8 cellular contexts compared by ENCODE assay signal in genomic region chr7:142391191-142391992, GRCh38.
DNase-seq lines count a peak whose midpoint lies in the region; ATAC-seq and TF ChIP-seq lines count a peak whose summit lies in the region.

No MANE protein-coding gene starts in this region.

- peak overlapping the region; percentile 68 for H2AK9ac ChIP-seq in IMR-90 (replicated peaks; ENCODE audit: low read depth, low read length, poor library complexity)

- no peaks in the 10 kb centered on the region for H3K9me3 Mint-ChIP-seq in CD4-positive, alpha-beta memory T cell
- H3K9me3 Mint-ChIP-seq in activated CD4-positive, alpha-beta memory T cell treated with anti-CD3 and anti-CD28 coated beads, Interleukin-2, amount 10 ng/mL, durations not matched to agents 7 days and 5 days = no peaks in the 10 kb centered on the region
- no peaks in the 10 kb centered on the region for H3K9me3 Mint-ChIP-seq in glutamatergic neuron (ENCODE audit: unreplicated experiment)

- H3K9me1 ChIP-seq in IMR-90 (ENCODE audit: insufficient read depth, low read length) = no peaks in the 10 kb centered on the region

- no peak overlapping the region for H3K18ac ChIP-seq in IMR-90 (ENCODE audit: low read depth, low read length)

- H4K5ac ChIP-seq in IMR-90 (ENCODE audit: low read depth, low read length) = no peak overlapping the region

- no peak overlapping the region for H3K4me2 ChIP-seq in IMR-90 (ENCODE audit: low read depth, low read length)

- dilution Hi-C loops in IMR-90 (cut with HindIII; ENCODE audit: low sequenced_read_pairs, unreplicated experiment) = no loop called here

- H3K27me3 ChIP-seq in CD4-positive, alpha-beta memory T cell (ENCODE audit: insufficient read depth, low read length) = no peaks in the 10 kb centered on the region
- H3K27me3 ChIP-seq in IMR-90 (ENCODE audit: control insufficient read depth, insufficient read depth, low read length) (peaks cover 3% of the 10 kb centered on the region), testis (no peaks in the 10 kb centered on the region)

- peak overlapping the region; percentile 54 for H2AFZ ChIP-seq in IMR-90 (replicated peaks; ENCODE audit: low read length, poor library complexity)

- H4K20me1 ChIP-seq in IMR-90 (ENCODE audit: insufficient read depth, low read length) = no peaks in the 10 kb centered on the region

- no peak overlapping the region for H3K9ac ChIP-seq in IMR-90 (ENCODE audit: low read depth, low read length)

- no peak overlapping the region for H4K8ac ChIP-seq in IMR-90 (ENCODE audit: low read depth in 2 of 2, low read length in 2 of 2)

- H4K91ac ChIP-seq in IMR-90 (ENCODE audit: insufficient read depth, low read depth, low read length) = no peak overlapping the region

- H3K14ac ChIP-seq in IMR-90 (replicated peaks; ENCODE audit: low read depth, low read length) = no peak overlapping the region

- H2BK20ac ChIP-seq in IMR-90 (ENCODE audit: low read depth, low read length) = no peak overlapping the region

- TF ChIP-seq POLR2A in IMR-90 (IDR thresholded peaks at IDR 0.05; ENCODE audit: low read depth, low read length) = no peak
- TF ChIP-seq POLR2A in testis (IDR thresholded peaks at IDR 0.05) = no peak

- peak overlapping the region; percentile 0 to 68 (median 50) for H3K4me3 Mint-ChIP-seq in CD4-positive, alpha-beta memory T cell
- peak overlapping the region; percentile 36 for H3K4me3 Mint-ChIP-seq in activated CD4-positive, alpha-beta memory T cell treated with anti-CD3 and anti-CD28 coated beads, Interleukin-2, amount 10 ng/mL, durations not matched to agents 7 days and 5 days
- no peak overlapping the region for H3K4me3 Mint-ChIP-seq in glutamatergic neuron (ENCODE audit: unreplicated experiment)

- H3K27me3 Mint-ChIP-seq in CD4-positive, alpha-beta memory T cell = no peaks in the 10 kb centered on the region
- H3K27me3 Mint-ChIP-seq in activated CD4-positive, alpha-beta memory T cell treated with anti-CD3 and anti-CD28 coated beads, Interleukin-2, amount 10 ng/mL, durations not matched to agents 7 days and 5 days = no peaks in the 10 kb centered on the region
- H3K27me3 Mint-ChIP-seq in glutamatergic neuron (ENCODE audit: unreplicated experiment) = peaks cover 1% of the 10 kb centered on the region

- POLR2A ChIA-PET in CD4-positive, alpha-beta memory T cell (lab: Charles Lee; ENCODE audit: partially characterized antibody) = interaction anchor here (0.6 to 1.7 kb wide), 9 partner anchors 398 to 420 kb away, joined by 3 to 16 read pairs (median 3); no protein-coding TSS in a partner anchor
- POLR2A ChIA-PET in IMR-90 (lab: Charles Lee; ENCODE audit: unreplicated experiment) = no interaction called here
- POLR2A ChIA-PET in activated CD4-positive, alpha-beta memory T cell treated with anti-CD3 and anti-CD28 coated beads, Interleukin-2, amount 10 ng/mL, durations not matched to agents 7 days and 5 days (lab: Charles Lee) = interaction anchor here (0.7 to 1.4 kb wide), 2 partner anchors 408 to 416 kb away, joined by 3 to 4 read pairs; no protein-coding TSS in a partner anchor

- peaks cover 0 to 6% (median 1%) of the 10 kb centered on the region in 4 donors for H3K4me1 Mint-ChIP-seq in CD4-positive, alpha-beta memory T cell
- no peaks in the 10 kb centered on the region for H3K4me1 Mint-ChIP-seq in activated CD4-positive, alpha-beta memory T cell treated with anti-CD3 and anti-CD28 coated beads, Interleukin-2, amount 10 ng/mL, durations not matched to agents 7 days and 5 days
- peaks cover 19% of the 10 kb centered on the region for H3K4me1 Mint-ChIP-seq in glutamatergic neuron (ENCODE audit: low read depth, unreplicated experiment)

- in situ Hi-C loops in IMR-90 (cut with MboI; ENCODE audit: low sequenced_read_pairs) = no loop called here

- no peaks in the 10 kb centered on the region for H3K9me3 ChIP-seq in CD4-positive, alpha-beta memory T cell (ENCODE audit: control insufficient read depth in 1 of 2, low read length in 2 of 2)
- no peaks in the 10 kb centered on the region for H3K9me3 ChIP-seq in IMR-90 (ENCODE audit: control insufficient read depth, insufficient read depth, low read length)
- no peaks in the 10 kb centered on the region for H3K9me3 ChIP-seq in testis

- H3K56ac ChIP-seq in IMR-90 (ENCODE audit: extremely low read depth, insufficient read depth, low read length) = no peak overlapping the region

- no peaks in the 10 kb centered on the region for H3K36me3 Mint-ChIP-seq in CD4-positive, alpha-beta memory T cell
- H3K36me3 Mint-ChIP-seq in activated CD4-positive, alpha-beta memory T cell treated with anti-CD3 and anti-CD28 coated beads, Interleukin-2, amount 10 ng/mL, durations not matched to agents 7 days and 5 days (ENCODE audit: low read depth) = no peaks in the 10 kb centered on the region
- H3K36me3 Mint-ChIP-seq in glutamatergic neuron (ENCODE audit: unreplicated experiment) = no peaks in the 10 kb centered on the region

- peak overlapping the region in 5 of 7 donors; percentile 2 to 82 (median 48) for H3K27ac Mint-ChIP-seq in CD4-positive, alpha-beta memory T cell
- peak overlapping the region; percentile 13 for H3K27ac Mint-ChIP-seq in activated CD4-positive, alpha-beta memory T cell treated with anti-CD3 and anti-CD28 coated beads, Interleukin-2, amount 10 ng/mL, durations not matched to agents 7 days and 5 days
- no peak overlapping the region for H3K27ac Mint-ChIP-seq in glutamatergic neuron (ENCODE audit: unreplicated experiment)

- no peak overlapping the region for H3K23ac ChIP-seq in IMR-90 (ENCODE audit: low read depth, low read length)

- TF ChIP-seq RAD21 in IMR-90 (IDR thresholded peaks at IDR 0.05; ENCODE audit: low read length) = peak; percentile 52

- ATAC-seq in IMR-90 (ENCODE audit: low read depth) = peak; percentile 36
- ATAC-seq in GM21423 (IDR thresholded peaks at IDR 0.05; ENCODE audit: unreplicated experiment) = no peak
- no peak for ATAC-seq in GM18511 (IDR thresholded peaks at IDR 0.05; ENCODE audit: unreplicated experiment)

- no peak overlapping the region for H2AK5ac ChIP-seq in IMR-90 (ENCODE audit: low read depth, low read length)

- no peaks in the 10 kb centered on the region for H3K4me1 ChIP-seq in CD4-positive, alpha-beta memory T cell (ENCODE audit: insufficient read depth, low read length)
- peaks cover 2% of the 10 kb centered on the region; the same call in 1 of the 2 replicates for H3K4me1 ChIP-seq in IMR-90 (ENCODE audit: control insufficient read depth, insufficient read depth, low read length)
- no peaks in the 10 kb centered on the region for H3K4me1 ChIP-seq in testis

- intact Hi-C loops in CD4-positive, alpha-beta memory T cell (cut with micrococcal nuclease) = no loop called here
- intact Hi-C loops in IMR-90 (cut with micrococcal nuclease) (no loop called here), testis (cut with DNase I; ENCODE audit: low total_unique reads) (no loop called here)

- H3K27ac ChIP-seq in CD4-positive, alpha-beta memory T cell (ENCODE audit: low read depth, low read length) = no peak overlapping the region
- no peak overlapping the region for H3K27ac ChIP-seq in IMR-90 (ENCODE audit: insufficient read depth, low read length)
- H3K27ac ChIP-seq in testis = no peak overlapping the region

- peak in 3 of 5 donors; percentile 17 to 37 (median 21) for DNase-seq in CD4-positive, alpha-beta memory T cell
- DNase-seq in IMR-90 = peak; percentile 15
- DNase-seq in activated CD4-positive, alpha-beta memory T cell treated with anti-CD3 and anti-CD28 coated beads, Interleukin-2, amount 10 ng/mL, durations not matched to agents 7 days and 5 days = peak; percentile 47
- DNase-seq in glutamatergic neuron = peak; percentile 88
- DNase-seq in testis = peak; percentile 39
- DNase-seq in hepatic stellate cell (ENCODE audit: low spot score) = no peak

- H3K4me3 ChIP-seq in CD4-positive, alpha-beta memory T cell (ENCODE audit: low read length in 2 of 2) = no peak overlapping the region
- no peak overlapping the region for H3K4me3 ChIP-seq in IMR-90 (ENCODE audit: insufficient read depth, low read depth, low read length)
- H3K4me3 ChIP-seq in testis = no peak overlapping the region

- no peaks in the 10 kb centered on the region for H3K36me3 ChIP-seq in CD4-positive, alpha-beta memory T cell (ENCODE audit: insufficient read depth, low read length)
- H3K36me3 ChIP-seq in IMR-90 (ENCODE audit: control insufficient read depth, insufficient read depth, low read length) = no peaks in the 10 kb centered on the region
- H3K36me3 ChIP-seq in testis (ENCODE audit: low read depth, missing control alignments) = no peaks in the 10 kb centered on the region

- H3K79me1 ChIP-seq in IMR-90 (ENCODE audit: low read depth in 1 of 2, low read length in 2 of 2) = no peaks in the 10 kb centered on the region

- no peak overlapping the region for H3K4ac ChIP-seq in IMR-90 (ENCODE audit: low read depth, low read length)

- WGBS in IMR-90 (ENCODE audit: extremely low coverage in 2 of 2, insufficient read length in 1 of 2), 2 experiments = 54% methylated on average over 4 of the region's 6 CpGs; no CpG with 5 or more reads in 1 of the 2 experiments
- 78 to 89% methylated on average over 4 to 6 of the region's 6 CpGs for WGBS in testis, 2 donors

- peak; percentile 35 for TF ChIP-seq CTCF in IMR-90 (conservative IDR thresholded peaks at IDR 0.05; ENCODE audit: low read depth, low read length)
- TF ChIP-seq CTCF in glutamatergic neuron (IDR thresholded peaks at IDR 0.05; ENCODE audit: partially characterized antibody, unreplicated experiment) = peak; percentile 66
- TF ChIP-seq CTCF in testis (IDR thresholded peaks at IDR 0.05) = peak in 1 of 3 experiments; percentile 42

- H2BK5ac ChIP-seq in IMR-90 (ENCODE audit: low read depth, low read length, poor library complexity, severe bottlenecking) = no peak overlapping the region

- no peak overlapping the region for H2BK15ac ChIP-seq in IMR-90 (ENCODE audit: low read depth, low read length)

- CTCF ChIA-PET in CD4-positive, alpha-beta memory T cell (lab: Charles Lee; ENCODE audit: partially characterized antibody) = interaction anchor here (0.9 to 1.8 kb wide), 4 partner anchors 12 to 419 kb away, joined by 3 to 8 read pairs (median 5); no protein-coding TSS in a partner anchor
- CTCF ChIA-PET in IMR-90 (lab: Yijun Ruan, JAX) = interaction anchor here (1.5 kb wide), 1 partner anchor 392 kb away, joined by 3 read pairs; no protein-coding TSS in a partner anchor
- CTCF ChIA-PET in activated CD4-positive, alpha-beta memory T cell treated with anti-CD3 and anti-CD28 coated beads, Interleukin-2, amount 10 ng/mL, durations not matched to agents 7 days and 5 days (lab: Charles Lee) = interaction anchor here (0.6 to 1.6 kb wide), 5 partner anchors 22 to 612 kb away, joined by 3 to 5 read pairs (median 3); no protein-coding TSS in a partner anchor

- no peak overlapping the region for H2BK120ac ChIP-seq in IMR-90 (ENCODE audit: low read depth, low read length)

- BruUV-seq in IMR-90 (replicated peaks; lab: Mats Ljungman, UMichigan) = no TSS peak

TF ChIP-seq in IMR-90, 13 proteins besides CTCF, POLR2A, EP300 and RAD21 (continues in another document):
- no peak for TF ChIP-seq CHD1 (IDR thresholded peaks at IDR 0.05; ENCODE audit: low read depth, low read length)
- no peak for TF ChIP-seq MAZ (IDR thresholded peaks at IDR 0.05; ENCODE audit: borderline replicate concordance, low read depth, low read length)
- no peak for TF ChIP-seq CEBPB (IDR thresholded peaks at IDR 0.05; ENCODE audit: low read depth, low read length)
- TF ChIP-seq MXI1 (IDR thresholded peaks at IDR 0.05; ENCODE audit: borderline replicate concordance, low read depth, low read length) = no peak
- TF ChIP-seq FOS (IDR thresholded peaks at IDR 0.05; ENCODE audit: low read depth, low read length) = no peak
